Comparison of ENCODE assay signal across 21 cellular contexts in genomic region chr6:2687456-2687855, GRCh38.
DNase-seq lines count a peak whose midpoint lies in the region; ATAC-seq and TF ChIP-seq lines count a peak whose summit lies in the region.
"Had no signal": no experiment of that assay in that cellular context is flagged by ENCODE, and none has a peak within 500 bp of the region (broad histone marks: within the 10 kb centered on the region; RNA-seq: fewer than 3 reads in every experiment).

No MANE protein-coding gene starts in this region.

- H3K27ac ChIP-seq in heart left ventricle: no peak overlapping the region
- peak overlapping the region; percentile 17 for H3K27ac ChIP-seq in osteoblast (ENCODE audit: low read depth, low read length)
- H3K27ac ChIP-seq: GM23248 had no signal

- no peaks in the 10 kb centered on the region for H3K9me3 ChIP-seq in heart left ventricle
- no peaks in the 10 kb centered on the region for H3K9me3 ChIP-seq in osteoblast (ENCODE audit: low read depth, low read length)

- TF ChIP-seq CTCF in heart left ventricle (IDR thresholded peaks at IDR 0.05): no peak
- no peak for TF ChIP-seq CTCF in fibroblast of mammary gland (conservative IDR thresholded peaks at IDR 0.05; ENCODE audit: control insufficient read depth, insufficient read depth, low read depth, low read length)
- TF ChIP-seq CTCF in osteoblast (IDR thresholded peaks at IDR 0.05; ENCODE audit: extremely low read depth, low read depth, low read length): no peak

- H4K20me1 ChIP-seq in osteoblast (ENCODE audit: insufficient read depth, low read length): no peaks in the 10 kb centered on the region

- H3K4me3 ChIP-seq in heart left ventricle (no peak overlapping the region), fibroblast of mammary gland (ENCODE audit: control insufficient read depth, low read depth, low read length) (no peak overlapping the region), osteoblast (ENCODE audit: insufficient read depth, low read length) (no peak overlapping the region)
- H3K4me3 ChIP-seq: GM23248 had no signal

- peak overlapping the region; percentile 53 for H2AFZ ChIP-seq in osteoblast (ENCODE audit: low read length)
- H2AFZ ChIP-seq: GM23248 had no signal

- ATAC-seq in heart left ventricle (peak in 3 of 4 donors; percentile 45 to 81 (median 61)), Right ventricle myocardium inferior (no peak)
- ATAC-seq: CD8-positive, alpha-beta T cell had no signal

- H3K36me3 ChIP-seq in heart left ventricle (no peaks in the 10 kb centered on the region), osteoblast (ENCODE audit: insufficient read depth, low read length) (no peaks in the 10 kb centered on the region)

- H3K4me2 ChIP-seq in osteoblast (ENCODE audit: insufficient read depth, low read length): peak overlapping the region; percentile 50

- H3K4me1 ChIP-seq in heart left ventricle (no peaks in the 10 kb centered on the region), osteoblast (ENCODE audit: insufficient read depth, low read length) (peaks cover 18% of the 10 kb centered on the region)

- H3K27me3 ChIP-seq in heart left ventricle: no peaks in the 10 kb centered on the region
- no peaks in the 10 kb centered on the region for H3K27me3 ChIP-seq in osteoblast (ENCODE audit: insufficient read depth, low read length)

- no peaks in the 10 kb centered on the region for H3K79me2 ChIP-seq in osteoblast (ENCODE audit: insufficient read depth, low read length)

- in situ Hi-C loops in G401 (cut with HindIII; ENCODE audit: low sequenced_read_pairs): no loop called here

- WGBS in heart left ventricle, 4 donors: 72 to 78% (median 74%) methylated on average over 7 of the region's 7 CpGs

- intact Hi-C loops in heart left ventricle (cut with DNase I): no loop called here
- intact Hi-C loops in Right ventricle myocardium inferior (cut with DNase I): no loop called here

- DNase-seq in heart left ventricle (peak in 1 of 5 donors; percentile 38), Right ventricle myocardium inferior (ENCODE audit: missing footprints) (no peak), fibroblast of mammary gland (ENCODE audit: low read depth) (peak; percentile 18), osteoblast (ENCODE audit: insufficient read length, low spot score, missing footprints) (no peak), Kasumi-1 (lab: John Stamatoyannopoulos, UW) (no peak), G401 (ENCODE audit: low spot score) (no peak), putamen (ENCODE audit: low spot score) (no peak)
- DNase-seq: 8988T; AML-193; C1 segment of cervical spinal cord; CD8-positive, alpha-beta T cell; DMS153; GM23248; H9; HFFc6; KBM-7; NCI-H1105; NCI-H2081 treated with DMSO at 0.1 percent for 48 hours; NCI-H2171 treated with DMSO at 0.1 percent for 48 hours; NCI-H526; Right ventricle myocardium superior had no signal

- no peak for TF ChIP-seq POLR2A in heart left ventricle (IDR thresholded peaks at IDR 0.05)
